In the genomic region with DNA sequence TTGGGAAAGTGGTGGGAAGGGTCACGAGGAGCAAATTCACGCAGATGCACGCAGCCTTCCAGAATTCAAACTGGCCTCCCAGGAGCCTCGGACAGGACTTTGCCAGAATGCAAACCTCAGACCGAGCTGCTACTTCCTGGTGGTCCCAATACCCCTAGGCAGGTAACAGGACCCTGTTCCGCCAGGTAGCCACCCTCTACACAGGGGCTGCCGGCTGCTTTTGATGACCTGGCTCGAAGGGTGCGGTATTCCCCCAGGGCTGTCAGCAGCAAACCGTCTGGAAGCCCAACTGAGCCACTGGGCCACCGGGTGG, we compare ENCODE assay signal across 24 cellular contexts.
"Had no signal": no experiment of that assay in that cellular context is flagged by ENCODE, and none has a peak within 500 bp of the region (broad histone marks: within the 10 kb centered on the region; RNA-seq: fewer than 3 reads in every experiment).

No MANE protein-coding gene starts in this region.

- FAIRE-seq: colon, pancreas had no signal

- H3K36me3 ChIP-seq: adrenal gland, ascending aorta, pancreas, prostate gland, spleen, transverse colon had no signal

- H3K9me3 ChIP-seq: adrenal gland, ascending aorta, esophagus squamous epithelium, mucosa of descending colon, pancreas, prostate gland, spleen, transverse colon had no signal

- H3K27me3 Mint-ChIP-seq: activated naive CD8-positive, alpha-beta T cell had no signal

- H3K9me3 Mint-ChIP-seq: activated T-cell treated with anti-CD3 and anti-CD28 coated beads, Interleukin-2, amount 50 U/mL, for 72 hours; central memory CD8-positive, alpha-beta T cell; natural killer cell treated with Interleukin-12 subunit alpha and Interleukin-12 subunit beta and Interleukin-15 and Interleukin-18, amount 100 ng/mL, for 72 hours had no signal

- H3K4me1 Mint-ChIP-seq: central memory CD8-positive, alpha-beta T cell had no signal

- H3K27ac Mint-ChIP-seq: activated naive CD8-positive, alpha-beta T cell; activated T-cell treated with anti-CD3 and anti-CD28 coated beads, Interleukin-2, amount 50 U/mL, for 72 hours; natural killer cell treated with Interleukin-12 subunit alpha and Interleukin-12 subunit beta and Interleukin-15 and Interleukin-18, amount 100 ng/mL, for 72 hours had no signal

- H3K27me3 ChIP-seq: adrenal gland, ascending aorta, esophagus squamous epithelium, pancreas, transverse colon had no signal

- H3K4me3 Mint-ChIP-seq: activated naive CD8-positive, alpha-beta T cell; activated T-cell treated with anti-CD3 and anti-CD28 coated beads, Interleukin-2, amount 50 U/mL, for 72 hours; central memory CD8-positive, alpha-beta T cell; natural killer cell treated with Interleukin-12 subunit alpha and Interleukin-12 subunit beta and Interleukin-15 and Interleukin-18, amount 100 ng/mL, for 72 hours had no signal

- DNase-seq: activated CD4-positive, alpha-beta T cell treated with anti-CD3 and anti-CD28 coated beads for 4 hours; activated CD4-positive, alpha-beta T cell treated with anti-CD3 and anti-CD28 coated beads, Interleukin-2, amount 50 U/mL, for 4 hours; activated effector memory CD4-positive, alpha-beta T cell treated with Interleukin-2 at 50 U/mL for 16 hours; activated naive CD4-positive, alpha-beta T cell treated with Interleukin-2 at 50 U/mL for 16 hours; activated T-cell treated with anti-CD3 and anti-CD28 coated beads for 4 hours; activated T-cell treated with anti-CD3 and anti-CD28 coated beads, Interleukin-2, amount 50 U/mL, for 72 hours; adrenal gland; dermis blood vessel endothelial cell; effector CD4-positive, alpha-beta T cell; esophagus squamous epithelium; foreskin melanocyte; islet precursor cell; mucosa of descending colon; spleen; stimulated activated naive CD4-positive, alpha-beta T cell treated with Interleukin-2 at 50 U/mL for 16 hours; transverse colon had no signal

- ATAC-seq: activated T-cell treated with anti-CD3 and anti-CD28 coated beads, Interleukin-2, amount 50 U/mL, for 72 hours; mucosa of descending colon; pancreas had no signal

- H3K4me1 ChIP-seq: adrenal gland, ascending aorta, pancreas had no signal

- H3K4me3 ChIP-seq: adrenal gland, ascending aorta, esophagus squamous epithelium, lung, mucosa of descending colon, pancreas, prostate gland, spleen, transverse colon had no signal

- H3K36me3 Mint-ChIP-seq: activated naive CD8-positive, alpha-beta T cell; natural killer cell treated with Interleukin-12 subunit alpha and Interleukin-12 subunit beta and Interleukin-15 and Interleukin-18, amount 100 ng/mL, for 72 hours had no signal

- H3K27ac ChIP-seq: adrenal gland, ascending aorta, pancreas, prostate gland, transverse colon had no signal
